ENCODE assay signal across 2 cellular contexts in the genomic region with DNA sequence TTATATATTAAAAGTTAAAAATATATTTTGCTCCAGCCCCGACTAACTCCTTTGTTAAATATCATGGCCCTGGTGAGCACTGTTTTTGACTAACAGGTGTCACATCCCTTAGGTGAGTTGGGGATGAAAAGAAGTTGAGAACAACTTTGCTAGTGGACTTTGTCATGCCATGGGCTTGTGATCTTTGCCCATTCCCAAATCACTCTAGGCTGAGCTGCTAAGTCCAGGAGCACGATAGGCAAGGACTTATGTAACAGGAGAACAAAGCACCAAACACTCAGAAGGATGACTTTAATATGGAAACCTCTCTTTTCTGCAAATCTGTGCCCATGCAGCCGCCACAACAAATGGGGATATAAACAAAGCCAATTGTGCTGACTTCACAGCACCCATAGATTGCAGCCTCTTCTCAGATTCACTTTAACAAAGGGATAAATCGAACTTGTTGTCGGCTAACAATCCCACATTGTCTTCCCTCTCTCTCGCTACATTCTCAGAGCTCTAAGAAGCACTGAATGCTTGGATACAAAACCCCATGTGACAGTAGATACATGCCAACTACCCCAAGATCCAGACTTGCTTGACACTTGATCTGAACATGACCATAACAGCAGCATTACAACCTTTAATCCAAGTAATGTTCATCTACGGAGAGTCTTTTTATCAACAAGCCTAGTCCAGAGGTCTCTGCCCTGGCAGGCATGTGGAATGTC.
TF ChIP-seq lines count a peak whose summit lies in the region.

No MANE protein-coding gene starts in this region.

TF ChIP-seq in GM23338, 12 proteins besides CTCF, POLR2A, EP300 and RAD21 (continues in another document):
- TF ChIP-seq POLR2AphosphoS5 (IDR thresholded peaks at IDR 0.05; ENCODE audit: low read depth) = no peak
- TF ChIP-seq ZNF114 (CRISPR knock-in tag; IDR thresholded peaks at IDR 0.05) = no peak
- TF ChIP-seq, protein P1, sequence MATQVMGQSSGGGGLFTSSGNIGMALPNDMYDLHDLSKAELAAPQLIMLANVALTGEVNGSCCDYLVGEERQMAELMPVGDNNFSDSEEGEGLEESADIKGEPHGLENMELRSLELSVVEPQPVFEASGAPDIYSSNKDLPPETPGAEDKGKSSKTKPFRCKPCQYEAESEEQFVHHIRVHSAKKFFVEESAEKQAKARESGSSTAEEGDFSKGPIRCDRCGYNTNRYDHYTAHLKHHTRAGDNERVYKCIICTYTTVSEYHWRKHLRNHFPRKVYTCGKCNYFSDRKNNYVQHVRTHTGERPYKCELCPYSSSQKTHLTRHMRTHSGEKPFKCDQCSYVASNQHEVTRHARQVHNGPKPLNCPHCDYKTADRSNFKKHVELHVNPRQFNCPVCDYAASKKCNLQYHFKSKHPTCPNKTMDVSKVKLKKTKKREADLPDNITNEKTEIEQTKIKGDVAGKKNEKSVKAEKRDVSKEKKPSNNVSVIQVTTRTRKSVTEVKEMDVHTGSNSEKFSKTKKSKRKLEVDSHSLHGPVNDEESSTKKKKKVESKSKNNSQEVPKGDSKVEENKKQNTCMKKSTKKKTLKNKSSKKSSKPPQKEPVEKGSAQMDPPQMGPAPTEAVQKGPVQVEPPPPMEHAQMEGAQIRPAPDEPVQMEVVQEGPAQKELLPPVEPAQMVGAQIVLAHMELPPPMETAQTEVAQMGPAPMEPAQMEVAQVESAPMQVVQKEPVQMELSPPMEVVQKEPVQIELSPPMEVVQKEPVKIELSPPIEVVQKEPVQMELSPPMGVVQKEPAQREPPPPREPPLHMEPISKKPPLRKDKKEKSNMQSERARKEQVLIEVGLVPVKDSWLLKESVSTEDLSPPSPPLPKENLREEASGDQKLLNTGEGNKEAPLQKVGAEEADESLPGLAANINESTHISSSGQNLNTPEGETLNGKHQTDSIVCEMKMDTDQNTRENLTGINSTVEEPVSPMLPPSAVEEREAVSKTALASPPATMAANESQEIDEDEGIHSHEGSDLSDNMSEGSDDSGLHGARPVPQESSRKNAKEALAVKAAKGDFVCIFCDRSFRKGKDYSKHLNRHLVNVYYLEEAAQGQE (IDR thresholded peaks at IDR 0.05; ENCODE audit: unreplicated experiment) = no peak
- TF ChIP-seq, protein P2, sequence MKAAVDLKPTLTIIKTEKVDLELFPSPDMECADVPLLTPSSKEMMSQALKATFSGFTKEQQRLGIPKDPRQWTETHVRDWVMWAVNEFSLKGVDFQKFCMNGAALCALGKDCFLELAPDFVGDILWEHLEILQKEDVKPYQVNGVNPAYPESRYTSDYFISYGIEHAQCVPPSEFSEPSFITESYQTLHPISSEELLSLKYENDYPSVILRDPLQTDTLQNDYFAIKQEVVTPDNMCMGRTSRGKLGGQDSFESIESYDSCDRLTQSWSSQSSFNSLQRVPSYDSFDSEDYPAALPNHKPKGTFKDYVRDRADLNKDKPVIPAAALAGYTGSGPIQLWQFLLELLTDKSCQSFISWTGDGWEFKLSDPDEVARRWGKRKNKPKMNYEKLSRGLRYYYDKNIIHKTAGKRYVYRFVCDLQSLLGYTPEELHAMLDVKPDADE (IDR thresholded peaks at IDR 0.05) = no peak
- no peak for TF ChIP-seq JUNB (IDR thresholded peaks at IDR 0.05; ENCODE audit: unreplicated experiment)
- no peak for TF ChIP-seq ZNF331 (CRISPR knock-in tag; IDR thresholded peaks at IDR 0.05; ENCODE audit: low read depth)
- TF ChIP-seq STAT1 (IDR thresholded peaks at IDR 0.05; ENCODE audit: unreplicated experiment) = no peak
- TF ChIP-seq CREB1 (CRISPR knock-in tag; IDR thresholded peaks at IDR 0.05; ENCODE audit: low read depth) = no peak
- no peak for TF ChIP-seq EZH2 (IDR thresholded peaks at IDR 0.05; ENCODE audit: low read depth, unreplicated experiment)
- no peak for TF ChIP-seq NANOG (IDR thresholded peaks at IDR 0.05; ENCODE audit: borderline replicate concordance)

TF ChIP-seq in SK-N-SH, 30 proteins besides CTCF, POLR2A, EP300 and RAD21:
- TF ChIP-seq POLR2AphosphoS5 (IDR thresholded peaks at IDR 0.05; ENCODE audit: low read depth, low read length) (no peak), RXRA (IDR thresholded peaks at IDR 0.05; ENCODE audit: borderline replicate concordance, low read depth) (no peak), JUND (IDR thresholded peaks at IDR 0.05) (no peak), EZH2phosphoT487 (IDR thresholded peaks at IDR 0.05; ENCODE audit: borderline replicate concordance, low read depth) (no peak), NRF1 (IDR thresholded peaks at IDR 0.05; ENCODE audit: low read depth, low read length) (no peak), FOXJ3 (CRISPR knock-in tag; IDR thresholded peaks at IDR 0.05) (no peak)
- TF ChIP-seq, protein P3, sequence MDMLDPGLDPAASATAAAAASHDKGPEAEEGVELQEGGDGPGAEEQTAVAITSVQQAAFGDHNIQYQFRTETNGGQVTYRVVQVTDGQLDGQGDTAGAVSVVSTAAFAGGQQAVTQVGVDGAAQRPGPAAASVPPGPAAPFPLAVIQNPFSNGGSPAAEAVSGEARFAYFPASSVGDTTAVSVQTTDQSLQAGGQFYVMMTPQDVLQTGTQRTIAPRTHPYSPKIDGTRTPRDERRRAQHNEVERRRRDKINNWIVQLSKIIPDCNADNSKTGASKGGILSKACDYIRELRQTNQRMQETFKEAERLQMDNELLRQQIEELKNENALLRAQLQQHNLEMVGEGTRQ (IDR thresholded peaks at IDR 0.05; ENCODE audit: borderline replicate concordance, low read depth, low read length) = no peak
- TF ChIP-seq, protein P1 (IDR thresholded peaks at IDR 0.05; ENCODE audit: low read depth, low read length) = no peak
